ENCODE assay signal across 24 cellular contexts in genomic region chr12:66118240-66118891, GRCh38. TPM values are rescaled to one million over a fixed set of nuclear protein-coding genes. Genes with fewer than 3 reads are reported as not detected.
DNase-seq lines count a peak whose midpoint lies in the region; ATAC-seq and TF ChIP-seq lines count a peak whose summit lies in the region.
"Had no signal": no experiment of that assay in that cellular context is flagged by ENCODE, and none has a peak within 500 bp of the region (broad histone marks: within the 10 kb centered on the region; RNA-seq: fewer than 3 reads in every experiment).

No MANE protein-coding gene starts in this region.

- no TSS peak for BruUV-seq in IMR-90 (replicated peaks; lab: Mats Ljungman, UMichigan)

- H2BK15ac ChIP-seq in IMR-90 (ENCODE audit: low read depth, low read length), result no peak overlapping the region

- H3K4me3 ChIP-seq in IMR-90 (ENCODE audit: insufficient read depth, low read depth, low read length) (no peak overlapping the region), epithelial cell of esophagus (ENCODE audit: low read length) (no peak overlapping the region)
- H3K4me3 ChIP-seq: esophagus muscularis mucosa, prostate gland, SK-N-MC, skin epidermis, upper lobe of right lung had no signal

- H3K9me3 Mint-ChIP-seq in type B pancreatic cell, result no peaks in the 10 kb centered on the region
- H3K9me3 Mint-ChIP-seq: IgD-negative memory B cell, mesothelial cell of epicardium, nephron had no signal

- no peak overlapping the region for H4K8ac ChIP-seq in IMR-90 (ENCODE audit: low read depth in 2 of 2, low read length in 2 of 2)

- no peak overlapping the region for H3K4me3 Mint-ChIP-seq in type B pancreatic cell
- H3K4me3 Mint-ChIP-seq: B cell, IgD-negative memory B cell, mesothelial cell of epicardium, nephron had no signal

- no peaks in the 10 kb centered on the region for H4K20me1 ChIP-seq in IMR-90 (ENCODE audit: insufficient read depth, low read length)

- no peaks in the 10 kb centered on the region for H3K27me3 ChIP-seq in IMR-90 (ENCODE audit: control insufficient read depth, insufficient read depth, low read length)
- H3K27me3 ChIP-seq: esophagus muscularis mucosa, upper lobe of right lung had no signal

- no peak for TF ChIP-seq POLR2A in IMR-90 (IDR thresholded peaks at IDR 0.05; ENCODE audit: low read depth, low read length)

- DNase-seq in IMR-90 (peak; percentile 76), epithelial cell of esophagus (ENCODE audit: low read depth) (peak; percentile 80), type B pancreatic cell (ENCODE audit: extremely low spot score, unreplicated experiment) (no peak), activated gamma-delta T cell (lab: John Stamatoyannopoulos, UW) (no peak), NCI-H146 treated with DMSO at 0.1 percent for 48 hours (lab: John Stamatoyannopoulos, UW; ENCODE audit: unreplicated experiment) (no peak)
- DNase-seq: activated effector memory CD4-positive, alpha-beta T cell treated with anti-CD3 and anti-CD28 coated beads, Interleukin-2, amount 50 U/mL, for 16 hours; amniotic stem cell; Caco-2; central memory CD4-positive, alpha-beta T cell; MM.1S; NCI-H146; stimulated activated CD4-positive, alpha-beta T cell treated with anti-CD3 and anti-CD28 coated beads, Interleukin-2, amount 100 ng/mL, for 48 hours; upper lobe of right lung had no signal

- no peak overlapping the region for H3K9ac ChIP-seq in IMR-90 (ENCODE audit: low read depth, low read length)

- no peak overlapping the region for H3K27ac ChIP-seq in IMR-90 (ENCODE audit: insufficient read depth, low read length)
- H3K27ac ChIP-seq: esophagus muscularis mucosa, prostate gland, SK-N-MC, skin epidermis, upper lobe of right lung had no signal

- no peak overlapping the region for H2BK120ac ChIP-seq in IMR-90 (ENCODE audit: low read depth, low read length)

- H3K27ac Mint-ChIP-seq in type B pancreatic cell, result no peak overlapping the region
- H3K27ac Mint-ChIP-seq: B cell, IgD-negative memory B cell, mesothelial cell of epicardium, nephron had no signal

- TF ChIP-seq CTCF in IMR-90 (conservative IDR thresholded peaks at IDR 0.05; ENCODE audit: low read depth, low read length) (no peak), epithelial cell of esophagus (IDR thresholded peaks at IDR 0.05; ENCODE audit: insufficient read depth, low read depth, low read length, missing control alignments) (no peak), type B pancreatic cell (conservative IDR thresholded peaks at IDR 0.05) (no peak)

- no peak overlapping the region for H4K91ac ChIP-seq in IMR-90 (ENCODE audit: insufficient read depth, low read depth, low read length)

- WGBS in IMR-90 (ENCODE audit: extremely low coverage in 2 of 2, insufficient read length in 1 of 2), 2 experiments, result no CpG with 5 or more reads among the region's 9 CpGs

- H3K36me3 ChIP-seq in IMR-90 (ENCODE audit: control insufficient read depth, insufficient read depth, low read length), result peaks cover 8% of the 10 kb centered on the region
- H3K36me3 ChIP-seq: prostate gland had no signal

- H4K5ac ChIP-seq in IMR-90 (ENCODE audit: low read depth, low read length), result no peak overlapping the region

- peaks cover 4% of the 10 kb centered on the region; the same call in 1 of the 2 replicates for H3K9me1 ChIP-seq in IMR-90 (ENCODE audit: insufficient read depth, low read length)

- TF ChIP-seq RAD21 in IMR-90 (IDR thresholded peaks at IDR 0.05; ENCODE audit: low read length), result no peak

- intact Hi-C loops in IMR-90 (cut with micrococcal nuclease), result no loop called here

- no peak overlapping the region for H2BK5ac ChIP-seq in IMR-90 (ENCODE audit: low read depth, low read length, poor library complexity, severe bottlenecking)

- CTCF ChIA-PET in IMR-90 (lab: Yijun Ruan, JAX), result interaction anchor here (0.7 kb wide), 1 partner anchor 168 kb away, joined by 5 read pairs; no protein-coding TSS in a partner anchor

- ATAC-seq in GM18861 (IDR thresholded peaks at IDR 0.05; ENCODE audit: unreplicated experiment), result peak; percentile 84
- ATAC-seq in GM21619 (IDR thresholded peaks at IDR 0.05; ENCODE audit: unreplicated experiment), result peak; percentile 53
- peak; percentile 70; the same call in 1 of the 2 replicates for ATAC-seq in IMR-90 (ENCODE audit: low read depth)
- ATAC-seq in HG03442 (IDR thresholded peaks at IDR 0.05; ENCODE audit: unreplicated experiment), result no peak
- ATAC-seq: upper lobe of right lung had no signal

- in situ Hi-C loops in IMR-90 (cut with MboI; ENCODE audit: low sequenced_read_pairs), result no loop called here

- dilution Hi-C loops in IMR-90 (cut with HindIII; ENCODE audit: low sequenced_read_pairs, unreplicated experiment), result no loop called here

- no peaks in the 10 kb centered on the region for H3K9me3 ChIP-seq in IMR-90 (ENCODE audit: control insufficient read depth, insufficient read depth, low read length)
- H3K9me3 ChIP-seq: Caco-2, esophagus muscularis mucosa, prostate gland, upper lobe of right lung had no signal

- no peaks in the 10 kb centered on the region for H3K27me3 Mint-ChIP-seq in type B pancreatic cell
- H3K27me3 Mint-ChIP-seq: B cell, IgD-negative memory B cell had no signal

- no peak overlapping the region for H2AK9ac ChIP-seq in IMR-90 (replicated peaks; ENCODE audit: low read depth, low read length, poor library complexity)

- H3K4me1 Mint-ChIP-seq in type B pancreatic cell (ENCODE audit: unreplicated experiment), result no peaks in the 10 kb centered on the region

- no peaks in the 10 kb centered on the region for H3K4me1 ChIP-seq in IMR-90 (ENCODE audit: control insufficient read depth, insufficient read depth, low read length)
- H3K4me1 ChIP-seq: Caco-2, prostate gland had no signal

- H3K4me2 ChIP-seq in IMR-90 (ENCODE audit: low read depth, low read length), result no peak overlapping the region

- POLR2A ChIA-PET in IMR-90 (lab: Charles Lee; ENCODE audit: unreplicated experiment), result interaction anchor here (0.6 kb wide), 1 partner anchor 806 kb away, joined by 5 read pairs; no protein-coding TSS in a partner anchor

- H3K79me1 ChIP-seq in IMR-90 (ENCODE audit: low read depth in 1 of 2, low read length in 2 of 2), result no peaks in the 10 kb centered on the region

- no peak overlapping the region for H3K23ac ChIP-seq in IMR-90 (ENCODE audit: low read depth, low read length)

- no peak overlapping the region for H2AK5ac ChIP-seq in IMR-90 (ENCODE audit: low read depth, low read length)

- no peak overlapping the region for H3K4ac ChIP-seq in IMR-90 (ENCODE audit: low read depth, low read length)

- no peak overlapping the region for H2BK20ac ChIP-seq in IMR-90 (ENCODE audit: low read depth, low read length)

- H3K36me3 Mint-ChIP-seq in type B pancreatic cell, result peaks cover 16% of the 10 kb centered on the region

- H3K56ac ChIP-seq in IMR-90 (ENCODE audit: extremely low read depth, insufficient read depth, low read length), result no peak overlapping the region

- no peak overlapping the region for H3K14ac ChIP-seq in IMR-90 (replicated peaks; ENCODE audit: low read depth, low read length)

- H3K18ac ChIP-seq in IMR-90 (ENCODE audit: low read depth, low read length), result no peak overlapping the region

- H2AFZ ChIP-seq in IMR-90 (replicated peaks; ENCODE audit: low read length, poor library complexity), result no peak overlapping the region

TF ChIP-seq in IMR-90, 13 proteins besides CTCF, POLR2A, EP300 and RAD21:
- TF ChIP-seq MAZ (IDR thresholded peaks at IDR 0.05; ENCODE audit: borderline replicate concordance, low read depth, low read length) (no peak), MXI1 (IDR thresholded peaks at IDR 0.05; ENCODE audit: borderline replicate concordance, low read depth, low read length) (no peak), NFE2L2 (IDR thresholded peaks at IDR 0.05; ENCODE audit: low read depth, low read length) (no peak), BHLHE40 (IDR thresholded peaks at IDR 0.05; ENCODE audit: low read depth, low read length) (peak; percentile 54; the same call in 1 of the 2 replicates), RFX5 (IDR thresholded peaks at IDR 0.05; ENCODE audit: low read depth, low read length) (no peak), SMC3 (IDR thresholded peaks at IDR 0.05; ENCODE audit: low read depth, low read length) (no peak), FOS (IDR thresholded peaks at IDR 0.05; ENCODE audit: low read depth, low read length) (no peak), CHD1 (IDR thresholded peaks at IDR 0.05; ENCODE audit: low read depth, low read length) (no peak), MAFK (IDR thresholded peaks at IDR 0.05; ENCODE audit: low read depth, low read length) (no peak), RCOR1 (IDR thresholded peaks at IDR 0.05; ENCODE audit: insufficient replicate concordance, low read length) (no peak), CEBPB (IDR thresholded peaks at IDR 0.05; ENCODE audit: low read depth, low read length) (peak; percentile 68)
- TF ChIP-seq, protein P1, sequence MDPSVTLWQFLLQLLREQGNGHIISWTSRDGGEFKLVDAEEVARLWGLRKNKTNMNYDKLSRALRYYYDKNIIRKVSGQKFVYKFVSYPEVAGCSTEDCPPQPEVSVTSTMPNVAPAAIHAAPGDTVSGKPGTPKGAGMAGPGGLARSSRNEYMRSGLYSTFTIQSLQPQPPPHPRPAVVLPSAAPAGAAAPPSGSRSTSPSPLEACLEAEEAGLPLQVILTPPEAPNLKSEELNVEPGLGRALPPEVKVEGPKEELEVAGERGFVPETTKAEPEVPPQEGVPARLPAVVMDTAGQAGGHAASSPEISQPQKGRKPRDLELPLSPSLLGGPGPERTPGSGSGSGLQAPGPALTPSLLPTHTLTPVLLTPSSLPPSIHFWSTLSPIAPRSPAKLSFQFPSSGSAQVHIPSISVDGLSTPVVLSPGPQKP (IDR thresholded peaks at IDR 0.05; ENCODE audit: borderline replicate concordance, low read depth, low read length), result no peak
- TF ChIP-seq, protein P2, sequence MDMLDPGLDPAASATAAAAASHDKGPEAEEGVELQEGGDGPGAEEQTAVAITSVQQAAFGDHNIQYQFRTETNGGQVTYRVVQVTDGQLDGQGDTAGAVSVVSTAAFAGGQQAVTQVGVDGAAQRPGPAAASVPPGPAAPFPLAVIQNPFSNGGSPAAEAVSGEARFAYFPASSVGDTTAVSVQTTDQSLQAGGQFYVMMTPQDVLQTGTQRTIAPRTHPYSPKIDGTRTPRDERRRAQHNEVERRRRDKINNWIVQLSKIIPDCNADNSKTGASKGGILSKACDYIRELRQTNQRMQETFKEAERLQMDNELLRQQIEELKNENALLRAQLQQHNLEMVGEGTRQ (IDR thresholded peaks at IDR 0.05; ENCODE audit: low read depth, low read length), result no peak
TF ChIP-seq in IMR-90: peak in this region for 2.

RNA-seq across cellular contexts. Expression of gene LLPH, which starts 12.2 kb away (rescaled TPM):
- total RNA-seq in IMR-90 (2012; rRNA removed) (2.7 and 9.2 TPM in 2 replicates), type B pancreatic cell (ENCODE audit: low replicate concordance) (15.3 and 26.3 TPM in 2 replicates)
- polyA plus RNA-seq in IMR-90 (2012; rRNA removed), result 13.0 and 17.0 TPM in 2 replicates
- polyA plus RNA-seq in IMR-90 (2012; cell fraction: cytosol; rRNA removed), result 0.54 and 0.95 TPM in 2 replicates
- 0.14 and 2.2 TPM in 2 replicates for polyA plus RNA-seq in IMR-90 (2012; cell fraction: nucleus; rRNA removed; ENCODE audit: low replicate concordance)

RNA-seq across cellular contexts. Expression of gene TMBIM4, which starts 51.4 kb away (rescaled TPM):
- total RNA-seq in IMR-90 (2012; rRNA removed) (59.3 and 89.7 TPM in 2 replicates), type B pancreatic cell (ENCODE audit: low replicate concordance) (37.4 and 43.1 TPM in 2 replicates)
- polyA plus RNA-seq in IMR-90 (2012; rRNA removed), result 33.7 and 38.7 TPM in 2 replicates
- polyA plus RNA-seq in IMR-90 (2012; cell fraction: cytosol; rRNA removed), result 79.5 and 106 TPM in 2 replicates
- polyA plus RNA-seq in IMR-90 (2012; cell fraction: nucleus; rRNA removed; ENCODE audit: low replicate concordance), result 12.2 and 34.5 TPM in 2 replicates

Comparison
In these comparisons a context has a peak if more than half of its experiments do, and no peak if none do; other contexts are left out.
1. DNase-seq: peak in IMR-90 (single experiment) and epithelial cell of esophagus (single experiment); none in type B pancreatic cell (single experiment), activated gamma-delta T cell (single experiment) and NCI-H146 treated with DMSO at 0.1 percent for 48 hours (single experiment).